Comparison of ENCODE assay signal across 8 cellular contexts in genomic region chr1:26784023-26784871, GRCh38. TPM values are rescaled to one million over a fixed set of nuclear protein-coding genes. Genes with fewer than 3 reads are reported as not detected.
DNase-seq lines count a peak whose midpoint lies in the region; ATAC-seq, FAIRE-seq and TF ChIP-seq lines count a peak whose summit lies in the region.

No MANE protein-coding gene starts in this region.

- H3K4me3 ChIP-seq in SK-N-MC (no peak overlapping the region), fibroblast of villous mesenchyme (ENCODE audit: low read depth, low read length) (no peak overlapping the region), pancreas (no peak overlapping the region)

- FAIRE-seq in pancreas (lab: Jason Lieb, UNC), result no peak

- H3K36me3 Mint-ChIP-seq in activated naive CD4-positive, alpha-beta T cell treated with anti-CD3 and anti-CD28 coated beads, Interleukin-2, amount 10 ng/mL, durations not matched to agents 7 days and 5 days, result peaks cover 45% of the 10 kb centered on the region

- H3K27ac ChIP-seq in SK-N-MC, result peak overlapping the region; percentile 93
- peak overlapping the region in 2 of 4 donors; percentile 19 to 62 for H3K27ac ChIP-seq in pancreas

- intact Hi-C loops in pancreas (cut with DNase I), result no loop called here

- no peaks in the 10 kb centered on the region for H3K27me3 ChIP-seq in pancreas

- H3K9ac ChIP-seq in SK-N-MC (ENCODE audit: insufficient read length), result no peak overlapping the region

- WGBS in pancreas, 2 donors, result 84 to 87% methylated on average over 2 of the region's 2 CpGs

- TF ChIP-seq CTCF in fibroblast of villous mesenchyme (IDR thresholded peaks at IDR 0.05; ENCODE audit: insufficient read depth, low read depth, low read length) (no peak), pancreas (IDR thresholded peaks at IDR 0.05) (no peak)

- peak; percentile 21 to 69 (median 52) for ATAC-seq in pancreas
- no peak for ATAC-seq in HG02588 (IDR thresholded peaks at IDR 0.05; ENCODE audit: unreplicated experiment)
- no peak for ATAC-seq in GM18867 (IDR thresholded peaks at IDR 0.05; ENCODE audit: unreplicated experiment)

- H3K36me3 ChIP-seq in SK-N-MC (ENCODE audit: insufficient read depth, low read length) (peaks cover 37% of the 10 kb centered on the region), pancreas (peaks cover 0 to 14% (median 14%) of the 10 kb centered on the region in 3 donors)

- H3K27ac Mint-ChIP-seq in activated naive CD4-positive, alpha-beta T cell treated with anti-CD3 and anti-CD28 coated beads, Interleukin-2, amount 10 ng/mL, durations not matched to agents 7 days and 5 days, result peak overlapping the region; percentile 75

- CTCF ChIA-PET in activated naive CD4-positive, alpha-beta T cell treated with anti-CD3 and anti-CD28 coated beads, Interleukin-2, amount 10 ng/mL, durations not matched to agents 7 days and 5 days (lab: Charles Lee), result interaction anchor here (0.8 to 2.2 kb wide), 4 partner anchors 26 to 107 kb away, joined by 3 to 6 read pairs (median 3); no protein-coding TSS in a partner anchor

- H3K27me3 Mint-ChIP-seq in activated naive CD4-positive, alpha-beta T cell treated with anti-CD3 and anti-CD28 coated beads, Interleukin-2, amount 10 ng/mL, durations not matched to agents 7 days and 5 days, result peaks cover 4% of the 10 kb centered on the region

- H3K4me1 ChIP-seq in pancreas, result peaks cover 24 to 41% (median 31%) of the 10 kb centered on the region in 3 donors

- DNase-seq in activated naive CD4-positive, alpha-beta T cell treated with anti-CD3 and anti-CD28 coated beads, Interleukin-2, amount 10 ng/mL, durations not matched to agents 7 days and 5 days, result no peak
- DNase-seq in activated naive CD4-positive, alpha-beta T cell treated with anti-CD3 and anti-CD28 coated beads, Interleukin-2, amount 50 U/mL, for 16 hours, result no peak
- DNase-seq in SK-N-MC (ENCODE audit: low read depth, low spot score) (no peak), fibroblast of villous mesenchyme (ENCODE audit: low read depth) (peak; percentile 92), pancreas (peak in 4 of 6 donors; percentile 62 to 86 (median 77)), SHP77 treated with DMSO at 0.1 percent for 48 hours (lab: John Stamatoyannopoulos, UW) (no peak)

- no peak overlapping the region for H3K4me3 Mint-ChIP-seq in activated naive CD4-positive, alpha-beta T cell treated with anti-CD3 and anti-CD28 coated beads, Interleukin-2, amount 10 ng/mL, durations not matched to agents 7 days and 5 days

- H3K4me1 Mint-ChIP-seq in activated naive CD4-positive, alpha-beta T cell treated with anti-CD3 and anti-CD28 coated beads, Interleukin-2, amount 10 ng/mL, durations not matched to agents 7 days and 5 days, result peaks cover 51% of the 10 kb centered on the region

- no peaks in the 10 kb centered on the region for H3K9me3 Mint-ChIP-seq in activated naive CD4-positive, alpha-beta T cell treated with anti-CD3 and anti-CD28 coated beads, Interleukin-2, amount 10 ng/mL, durations not matched to agents 7 days and 5 days

- no peaks in the 10 kb centered on the region for H3K9me3 ChIP-seq in SK-N-MC (ENCODE audit: low read depth, low read length)
- H3K9me3 ChIP-seq in pancreas, result no peaks in the 10 kb centered on the region

RNA-seq across cellular contexts. Expression of gene PIGV, which starts 3.5 kb away (rescaled TPM):
- 10.3 and 16.8 TPM in 2 replicates for total RNA-seq in fibroblast of villous mesenchyme
- total RNA-seq in pancreas, result 1 to 10 TPM; 5.6 to 9.5 (median 7.3) TPM
- 1 to 10 TPM; 3.3 to 6.2 TPM for polyA plus RNA-seq in pancreas

RNA-seq across cellular contexts. Expression of gene ZDHHC18, which starts 42.2 kb away (rescaled TPM):
- 10.3 and 16.4 TPM in 2 replicates for total RNA-seq in fibroblast of villous mesenchyme
- 1 to 10 TPM; 3.4 to 9.9 (median 5.4) TPM for total RNA-seq in pancreas
- 1 to 10 TPM; 6.4 to 8.6 TPM for polyA plus RNA-seq in pancreas

Comparison
In these comparisons a context has a peak if more than half of its experiments do, and no peak if none do; other contexts are left out.
1. DNase-seq: peak in fibroblast of villous mesenchyme (single experiment) and pancreas (4 of 6); none in activated naive CD4-positive, alpha-beta T cell treated with anti-CD3 and anti-CD28 coated beads, Interleukin-2, amount 10 ng/mL, durations not matched to agents 7 days and 5 days (single experiment), activated naive CD4-positive, alpha-beta T cell treated with anti-CD3 and anti-CD28 coated beads, Interleukin-2, amount 50 U/mL, for 16 hours (single experiment), SK-N-MC (single experiment) and SHP77 treated with DMSO at 0.1 percent for 48 hours (single experiment).
2. ATAC-seq: peak in pancreas (4 of 4); none in HG02588 (single experiment) and GM18867 (single experiment).